In the genomic region with DNA sequence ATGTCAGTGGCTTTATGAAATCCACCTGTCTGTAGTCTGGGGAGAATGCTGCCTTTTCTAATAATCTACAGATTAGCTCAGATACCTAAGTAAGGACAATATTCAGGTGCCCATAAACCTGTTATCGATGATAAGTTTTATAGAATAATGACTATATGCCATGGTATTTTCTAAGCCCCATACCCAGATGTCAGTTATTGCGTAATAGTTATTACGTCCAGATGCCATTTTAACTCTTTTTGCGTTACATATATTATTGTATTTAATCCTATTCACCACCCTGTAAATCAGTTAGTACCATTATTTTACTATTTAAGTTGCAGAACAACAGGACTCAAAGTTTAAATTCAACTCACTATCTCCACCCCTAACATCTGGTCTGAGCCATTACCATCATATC, we compare ENCODE assay signal across 21 cellular contexts.
DNase-seq lines count a peak whose midpoint lies in the region; ATAC-seq, FAIRE-seq and TF ChIP-seq lines count a peak whose summit lies in the region.
"Had no signal": no experiment of that assay in that cellular context is flagged by ENCODE, and none has a peak within 500 bp of the region (broad histone marks: within the 10 kb centered on the region; RNA-seq: fewer than 3 reads in every experiment).

No MANE protein-coding gene starts in this region.

- WGBS in A549 (ENCODE audit: missing lambda C conversion rate): 46% methylated on average over 4 of the region's 4 CpGs
- no CpG with 5 or more reads among the region's 4 CpGs for WGBS in IMR-90 (ENCODE audit: extremely low coverage in 2 of 2, insufficient read length in 1 of 2), 2 experiments
- 97% methylated on average over 4 of the region's 4 CpGs; no CpG with 5 or more reads in 1 of the 2 experiments for WGBS in H1 (ENCODE audit: extremely low coverage in 1 of 2, insufficient coverage in 1 of 2, insufficient read length in 1 of 2, insufficient replicate concordance in 2 of 2, low coverage in 1 of 2, low lambda C conversion rate in 2 of 2, missing lambda C conversion rate in 1 of 2), 2 experiments

- no peak overlapping the region for H2BK12ac ChIP-seq in H1 (ENCODE audit: low read depth, low read length)

- no peak overlapping the region for H3K9ac ChIP-seq in IMR-90 (ENCODE audit: low read depth, low read length)
- no peak overlapping the region for H3K9ac ChIP-seq in H1 (replicated peaks in 1 of 4; ENCODE audit: extremely low read depth in 1 of 4, low read depth in 3 of 4, low read length in 3 of 4)
- H3K9ac ChIP-seq: BLaER1 treated with 17β-estradiol and CSF1 and Interleukin-3, amounts not matched to agents 10 nM and 100 nM had no signal

- H3K4ac ChIP-seq in IMR-90 (ENCODE audit: low read depth, low read length) (no peak overlapping the region), H1 (replicated peaks; ENCODE audit: insufficient read length, low read depth, low read length) (no peak overlapping the region)

- H4K20me1 ChIP-seq in IMR-90 (ENCODE audit: insufficient read depth, low read length): no peaks in the 10 kb centered on the region
- H4K20me1 ChIP-seq in H1 (replicated peaks in 1 of 2; ENCODE audit: control insufficient read depth in 1 of 2, insufficient read depth in 2 of 2, low read length in 2 of 2): no peaks in the 10 kb centered on the region
- H4K20me1 ChIP-seq: BLaER1 treated with 17β-estradiol and CSF1 and Interleukin-3, amounts not matched to agents 10 nM and 100 nM had no signal

- no peaks in the 10 kb centered on the region for H3K79me2 ChIP-seq in H1 (ENCODE audit: control insufficient read depth in 1 of 2, insufficient read depth in 2 of 2, low read length in 2 of 2)

- H2BK20ac ChIP-seq in IMR-90 (ENCODE audit: low read depth, low read length): no peak overlapping the region
- H2BK20ac ChIP-seq in H1 (ENCODE audit: low read length): no peak overlapping the region

- H3K79me1 ChIP-seq in IMR-90 (ENCODE audit: low read depth in 1 of 2, low read length in 2 of 2) (no peaks in the 10 kb centered on the region), H1 (ENCODE audit: low read depth, low read length) (no peaks in the 10 kb centered on the region)

- H2BK120ac ChIP-seq in IMR-90 (ENCODE audit: low read depth, low read length): no peak overlapping the region
- no peak overlapping the region for H2BK120ac ChIP-seq in H1 (replicated peaks; ENCODE audit: low read depth, low read length)

- no peak for TF ChIP-seq EP300 in A549 (IDR thresholded peaks at IDR 0.05)
- TF ChIP-seq EP300 in H1 (IDR thresholded peaks at IDR 0.05; ENCODE audit: borderline replicate concordance in 1 of 2, low read depth in 2 of 2, low read length in 2 of 2): no peak

- H3K23ac ChIP-seq in IMR-90 (ENCODE audit: low read depth, low read length) (no peak overlapping the region), H1 (ENCODE audit: insufficient read length) (no peak overlapping the region)

- CTCF ChIA-PET in A549 (lab: Yijun Ruan, JAX) (no interaction called here), IMR-90 (lab: Yijun Ruan, JAX) (no interaction called here), H1 (lab: Charles Lee; ENCODE audit: partially characterized antibody) (no interaction called here)

- in situ Hi-C loops in IMR-90 (cut with MboI; ENCODE audit: low sequenced_read_pairs): no loop called here

- H3K18ac ChIP-seq in IMR-90 (ENCODE audit: low read depth, low read length) (no peak overlapping the region), H1 (ENCODE audit: extremely low read depth, low read length) (no peak overlapping the region)

- no peaks in the 10 kb centered on the region for H3K23me2 ChIP-seq in H1 (ENCODE audit: low read depth, low read length)

- intact Hi-C loops in IMR-90 (cut with micrococcal nuclease): no loop called here

- no peak overlapping the region for H3K4me2 ChIP-seq in A549
- no peak overlapping the region for H3K4me2 ChIP-seq in IMR-90 (ENCODE audit: low read depth, low read length)
- H3K4me2 ChIP-seq in H1 (ENCODE audit: insufficient read depth in 1 of 2, low read depth in 2 of 2, low read length in 2 of 2): no peak overlapping the region
- H3K4me2 ChIP-seq: BLaER1 treated with 17β-estradiol and CSF1 and Interleukin-3, amounts not matched to agents 10 nM and 100 nM had no signal

- H2AFZ ChIP-seq in IMR-90 (replicated peaks; ENCODE audit: low read length, poor library complexity): no peak overlapping the region
- H2AFZ ChIP-seq in H1 (ENCODE audit: low read length): no peak overlapping the region

- dilution Hi-C loops in IMR-90 (cut with HindIII; ENCODE audit: low sequenced_read_pairs, unreplicated experiment): no loop called here

- TF ChIP-seq CTCF in A549 (IDR thresholded peaks at IDR 0.05) (no peak), IMR-90 (conservative IDR thresholded peaks at IDR 0.05; ENCODE audit: low read depth, low read length) (no peak), H1 (IDR thresholded peaks at IDR 0.05; ENCODE audit: control extremely low read depth in 1 of 3, insufficient read depth in 1 of 3, low read depth in 1 of 3, low read length in 3 of 3) (no peak)

- TF ChIP-seq RAD21 in A549 (conservative IDR thresholded peaks at IDR 0.05 in 1 of 2, IDR thresholded peaks at IDR 0.05 in 1 of 2): no peak
- no peak for TF ChIP-seq RAD21 in IMR-90 (IDR thresholded peaks at IDR 0.05; ENCODE audit: low read length)
- no peak for TF ChIP-seq RAD21 in H1 (IDR thresholded peaks at IDR 0.05 in 1 of 2, conservative IDR thresholded peaks at IDR 0.05 in 1 of 2; ENCODE audit: low read depth in 2 of 2, low read length in 2 of 2)

- DNase-seq in A549 (ENCODE audit: low read depth in 1 of 2, low spot score in 1 of 2) (no peak), IMR-90 (no peak), H1 (ENCODE audit: low read depth in 1 of 2, low spot score in 2 of 2) (no peak), GM03348 (ENCODE audit: low spot score) (no peak)
- DNase-seq: 8988T; AML-193; Caco-2; Calu3; CD4-positive, alpha-beta T cell; CD8-positive, alpha-beta T cell; DMS79 treated with DMSO at 0.1 percent for 48 hours; GF-D8 had no signal

- H3K9me3 ChIP-seq in A549: no peaks in the 10 kb centered on the region
- H3K9me3 ChIP-seq in IMR-90 (ENCODE audit: control insufficient read depth, insufficient read depth, low read length): peaks cover 2% of the 10 kb centered on the region; the same call in 1 of the 2 replicates
- no peaks in the 10 kb centered on the region for H3K9me3 ChIP-seq in H1 (ENCODE audit: insufficient read depth in 2 of 2, low read depth in 1 of 2, low read length in 1 of 2)
- H3K9me3 ChIP-seq: BLaER1 treated with 17β-estradiol and CSF1 and Interleukin-3, amounts not matched to agents 10 nM and 100 nM had no signal

- POLR2A ChIA-PET in A549 (lab: Yijun Ruan, JAX): no interaction called here
- POLR2A ChIA-PET in IMR-90 (lab: Charles Lee; ENCODE audit: unreplicated experiment): no interaction called here
- POLR2A ChIA-PET in H1 (lab: Charles Lee; ENCODE audit: partially characterized antibody): no interaction called here

- H3K27me3 ChIP-seq in IMR-90 (ENCODE audit: control insufficient read depth, insufficient read depth, low read length) (no peaks in the 10 kb centered on the region), H1 (replicated peaks in 1 of 4; ENCODE audit: control insufficient read depth in 3 of 4, extremely low read depth in 1 of 4, insufficient read depth in 3 of 4, low read length in 3 of 4) (no peaks in the 10 kb centered on the region)
- H3K27me3 ChIP-seq: BLaER1 treated with 17β-estradiol and CSF1 and Interleukin-3, amounts not matched to agents 10 nM and 100 nM had no signal

- no peak for ATAC-seq in A549
- ATAC-seq in IMR-90 (ENCODE audit: low read depth): no peak
- no peak for ATAC-seq in HG03469 (IDR thresholded peaks at IDR 0.05; ENCODE audit: unreplicated experiment)
- ATAC-seq: CD8-positive, alpha-beta T cell; GM12878 had no signal

- no peak overlapping the region for H2BK15ac ChIP-seq in IMR-90 (ENCODE audit: low read depth, low read length)
- no peak overlapping the region for H2BK15ac ChIP-seq in H1 (ENCODE audit: low read length)

- no peak overlapping the region for H2BK5ac ChIP-seq in IMR-90 (ENCODE audit: low read depth, low read length, poor library complexity, severe bottlenecking)
- H2BK5ac ChIP-seq in H1 (ENCODE audit: low read depth, low read length): no peak overlapping the region

- H2AK5ac ChIP-seq in IMR-90 (ENCODE audit: low read depth, low read length): no peak overlapping the region
- H2AK5ac ChIP-seq in H1 (ENCODE audit: low read depth, low read length): no peak overlapping the region

- H3K4me3 ChIP-seq in A549 (no peak overlapping the region), IMR-90 (ENCODE audit: insufficient read depth, low read depth, low read length) (no peak overlapping the region), H1 (ENCODE audit: extremely low read depth in 1 of 4, insufficient read depth in 2 of 4, low read depth in 3 of 4, low read length in 4 of 4) (no peak overlapping the region)
- H3K4me3 ChIP-seq: BLaER1 treated with 17β-estradiol and CSF1 and Interleukin-3, amounts not matched to agents 10 nM and 100 nM; GM12878 had no signal

- H4K5ac ChIP-seq in IMR-90 (ENCODE audit: low read depth, low read length) (no peak overlapping the region), H1 (ENCODE audit: insufficient read length, low read depth, low read length) (no peak overlapping the region)

- H3K4me1 ChIP-seq in A549 (no peaks in the 10 kb centered on the region), IMR-90 (ENCODE audit: control insufficient read depth, insufficient read depth, low read length) (no peaks in the 10 kb centered on the region), H1 (replicated peaks in 1 of 4; ENCODE audit: control insufficient read depth in 3 of 4, insufficient read depth in 4 of 4, low read length in 3 of 4) (no peaks in the 10 kb centered on the region)
- H3K4me1 ChIP-seq: BLaER1 treated with 17β-estradiol and CSF1 and Interleukin-3, amounts not matched to agents 10 nM and 100 nM had no signal

- H3K9me1 ChIP-seq in IMR-90 (ENCODE audit: insufficient read depth, low read length): no peaks in the 10 kb centered on the region

- H3K36me3 ChIP-seq in IMR-90 (ENCODE audit: control insufficient read depth, insufficient read depth, low read length) (no peaks in the 10 kb centered on the region), H1 (ENCODE audit: control insufficient read depth in 2 of 4, insufficient read depth in 4 of 4, low read length in 3 of 4) (no peaks in the 10 kb centered on the region)
- H3K36me3 ChIP-seq: BLaER1 treated with 17β-estradiol and CSF1 and Interleukin-3, amounts not matched to agents 10 nM and 100 nM had no signal

- BruUV-seq in IMR-90 (replicated peaks; lab: Mats Ljungman, UMichigan): no TSS peak

- TF ChIP-seq POLR2A in A549 (IDR thresholded peaks at IDR 0.05; ENCODE audit: low read length): no peak
- TF ChIP-seq POLR2A in IMR-90 (IDR thresholded peaks at IDR 0.05; ENCODE audit: low read depth, low read length): no peak
- TF ChIP-seq POLR2A in H1 (IDR thresholded peaks at IDR 0.05; ENCODE audit: control extremely low read depth in 1 of 2, low read depth in 2 of 2, low read length in 2 of 2): no peak

- no peak overlapping the region for H3K14ac ChIP-seq in IMR-90 (replicated peaks; ENCODE audit: low read depth, low read length)
- H3K14ac ChIP-seq in H1 (ENCODE audit: insufficient read length): no peak overlapping the region

- FAIRE-seq in A549 (lab: Jason Lieb, UNC) (no peak), H1 (lab: Jason Lieb, UNC) (no peak)
- FAIRE-seq: A204.1, D721Med, G401.6, GM12878, GM12892, GM18507 had no signal

- H4K8ac ChIP-seq in IMR-90 (ENCODE audit: low read depth in 2 of 2, low read length in 2 of 2): no peak overlapping the region
- no peak overlapping the region for H4K8ac ChIP-seq in H1 (ENCODE audit: extremely low read depth, insufficient read depth, low read length)

- H3K56ac ChIP-seq in IMR-90 (ENCODE audit: extremely low read depth, insufficient read depth, low read length): no peak overlapping the region
- H3K56ac ChIP-seq in H1 (replicated peaks; ENCODE audit: insufficient read length, low read depth, low read length): no peak overlapping the region

- H4K91ac ChIP-seq in IMR-90 (ENCODE audit: insufficient read depth, low read depth, low read length): no peak overlapping the region
- H4K91ac ChIP-seq in H1 (replicated peaks; ENCODE audit: insufficient read length, low read length): no peak overlapping the region

- no peak overlapping the region for H2AK9ac ChIP-seq in IMR-90 (replicated peaks; ENCODE audit: low read depth, low read length, poor library complexity)

- H3K27ac ChIP-seq in A549: no peak overlapping the region
- H3K27ac ChIP-seq in IMR-90 (ENCODE audit: insufficient read depth, low read length): no peak overlapping the region
- no peak overlapping the region for H3K27ac ChIP-seq in H1 (ENCODE audit: low read depth, low read length)
- H3K27ac ChIP-seq: BLaER1 treated with 17β-estradiol and CSF1 and Interleukin-3, amounts not matched to agents 10 nM and 100 nM; C4-2B had no signal
